Comparison of ENCODE assay signal across 18 cellular contexts in the genomic region with DNA sequence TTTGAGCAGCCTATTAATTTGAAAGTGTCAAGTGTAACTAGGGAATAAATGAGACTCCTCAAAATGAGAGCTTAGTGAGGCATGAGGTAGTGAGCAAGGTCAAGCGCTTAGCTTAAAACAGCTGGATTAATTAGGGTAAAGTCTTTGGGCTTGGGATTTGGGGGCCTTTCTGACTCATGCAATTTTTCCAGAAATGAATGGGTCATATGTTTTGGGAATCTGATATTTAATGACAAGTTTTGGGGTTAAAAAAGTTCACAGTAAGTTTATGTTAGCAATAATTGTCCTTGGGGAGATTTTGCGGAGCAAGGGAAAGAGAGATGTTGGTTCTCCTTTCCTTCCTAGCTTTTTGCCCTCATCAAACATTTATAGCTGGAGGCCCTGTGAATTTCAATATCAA.
"Had no signal": no experiment of that assay in that cellular context is flagged by ENCODE, and none has a peak within 500 bp of the region (broad histone marks: within the 10 kb centered on the region; RNA-seq: fewer than 3 reads in every experiment).

No MANE protein-coding gene starts in this region.

- H3K4me2 ChIP-seq: hepatocyte had no signal

- H3K27me3 ChIP-seq: ascending aorta, hepatocyte, left lung, sigmoid colon, tibial artery had no signal

- H2AFZ ChIP-seq: hepatocyte had no signal

- H3K4me1 ChIP-seq: ascending aorta, sigmoid colon, tibial artery had no signal

- H3K9me3 ChIP-seq: ascending aorta, left lung, sigmoid colon, tibial artery had no signal

- H3K4me3 ChIP-seq: ascending aorta, hepatocyte, left lung, sigmoid colon, tibial artery had no signal

- H3K79me2 ChIP-seq: hepatocyte had no signal

- H3K36me3 ChIP-seq: ascending aorta, left lung, sigmoid colon, tibial artery, WERI-Rb-1 had no signal

- H3K27ac ChIP-seq: ascending aorta, hepatocyte, sigmoid colon, tibial artery, WERI-Rb-1 had no signal

- DNase-seq: activated CD4-positive, alpha-beta T cell treated with anti-CD3 and anti-CD28 coated beads for 1 hour; activated CD4-positive, alpha-beta T cell treated with anti-CD3 and anti-CD28 coated beads, Interleukin-2, amount 50 U/mL, for 1 hour; activated CD8-positive, alpha-beta T cell treated with anti-CD3 and anti-CD28 coated beads, Interleukin-2, amount 10 ng/mL, durations not matched to agents 7 days and 5 days; activated T-cell treated with anti-CD3 and anti-CD28 coated beads, Interleukin-2, amount 50 U/mL, for 1 hour; endodermal cell; foreskin fibroblast; immature natural killer cell; left lung; mammary epithelial cell; sigmoid colon; stimulated activated CD4-positive, alpha-beta T cell treated with anti-CD3 and anti-CD28 coated beads, Interleukin-12 subunit alpha, Interleukin-12 subunit beta, amount 100 ng/mL, for 4 hours; stimulated activated CD4-positive, alpha-beta T cell treated with anti-CD3 and anti-CD28 coated beads, Interleukin-4, amount 100 ng/mL, for 4 hours; stimulated activated naive CD8-positive, alpha-beta T cell treated with anti-CD3 and anti-CD28 coated beads, Interleukin-15, Interleukin-2, amounts not matched to agents 100 U/mL and 50 U/mL, for 24 hours; T-cell; tibial artery; WERI-Rb-1 had no signal
